Comparison of ENCODE assay signal across 17 cellular contexts in the genomic region with DNA sequence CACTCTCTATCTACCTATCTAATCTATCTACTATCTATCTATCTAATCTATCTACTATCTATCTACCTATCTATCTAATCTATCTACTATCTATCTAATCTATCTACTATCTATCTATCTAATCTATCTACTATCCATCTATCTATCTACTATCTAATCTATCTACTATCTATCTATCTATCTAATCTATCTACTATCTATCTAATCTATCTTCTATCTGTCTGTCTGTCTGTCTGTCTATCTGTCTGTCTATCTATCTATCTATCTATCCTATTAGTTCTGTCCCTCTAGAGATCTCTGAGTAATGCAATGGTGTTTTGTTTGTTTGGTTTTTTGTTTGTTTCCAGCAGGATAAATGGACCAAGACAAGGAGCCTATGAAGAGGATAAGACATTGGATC. TPM values are rescaled to one million over a fixed set of nuclear protein-coding genes. Genes with fewer than 3 reads are reported as not detected.
DNase-seq lines count a peak whose midpoint lies in the region; ATAC-seq, FAIRE-seq and TF ChIP-seq lines count a peak whose summit lies in the region.
"Had no signal": no experiment of that assay in that cellular context is flagged by ENCODE, and none has a peak within 500 bp of the region (broad histone marks: within the 10 kb centered on the region; RNA-seq: fewer than 3 reads in every experiment).

No MANE protein-coding gene starts in this region.

- TF ChIP-seq POLR2A in suprapubic skin (IDR thresholded peaks at IDR 0.05) = no peak

- no peak overlapping the region for H3K27ac ChIP-seq in suprapubic skin
- H3K27ac ChIP-seq: body of pancreas, SJCRH30 had no signal

- no peak for DNase-seq in activated CD4-positive, alpha-beta T cell treated with anti-CD3 and anti-CD28 coated beads, Interleukin-2, amount 10 ng/mL, durations not matched to agents 24 days and 14 days
- DNase-seq in activated CD4-positive, alpha-beta T cell treated with anti-CD3 and anti-CD28 coated beads for 4 hours = no peak
- no peak for DNase-seq in activated naive CD8-positive, alpha-beta T cell treated with anti-CD3 and anti-CD28 coated beads for 36 hours
- DNase-seq in natural killer cell (no peak), DMS53 treated with DMSO at 0.1 percent for 48 hours (lab: John Stamatoyannopoulos, UW; ENCODE audit: unreplicated experiment) (no peak), suprapubic skin (ENCODE audit: low spot score in 2 of 2) (no peak)
- DNase-seq: activated gamma-delta T cell, GOT3, MV-4-11, NCI-H2029, NCI-H510A treated with DMSO at 0.1 percent for 48 hours, SJCRH30 had no signal

- H3K4me1 Mint-ChIP-seq in activated CD4-positive, alpha-beta T cell treated with anti-CD3 and anti-CD28 coated beads, Interleukin-2, amount 10 ng/mL, durations not matched to agents 24 days and 14 days = peaks cover 43% of the 10 kb centered on the region
- peaks cover 43% of the 10 kb centered on the region for H3K4me1 Mint-ChIP-seq in activated naive CD8-positive, alpha-beta T cell treated with anti-CD3 and anti-CD28 coated beads for 36 hours
- peaks cover 47 to 52% of the 10 kb centered on the region in 2 donors for H3K4me1 Mint-ChIP-seq in natural killer cell

- ATAC-seq in natural killer cell = no peak
- no peak for ATAC-seq in HG03139 (IDR thresholded peaks at IDR 0.05; ENCODE audit: unreplicated experiment)

- no peak for TF ChIP-seq EP300 in suprapubic skin (IDR thresholded peaks at IDR 0.05)

- H3K36me3 Mint-ChIP-seq in activated CD4-positive, alpha-beta T cell treated with anti-CD3 and anti-CD28 coated beads, Interleukin-2, amount 10 ng/mL, durations not matched to agents 24 days and 14 days (ENCODE audit: low read depth) = peaks cover 20% of the 10 kb centered on the region
- H3K36me3 Mint-ChIP-seq in activated naive CD8-positive, alpha-beta T cell treated with anti-CD3 and anti-CD28 coated beads for 36 hours = peaks cover 13% of the 10 kb centered on the region
- H3K36me3 Mint-ChIP-seq in natural killer cell = no peaks in the 10 kb centered on the region

- H3K4me3 ChIP-seq in suprapubic skin = no peak overlapping the region
- H3K4me3 ChIP-seq: body of pancreas, SJCRH30 had no signal

- peak overlapping the region; percentile 83 for H3K4me3 Mint-ChIP-seq in activated CD4-positive, alpha-beta T cell treated with anti-CD3 and anti-CD28 coated beads, Interleukin-2, amount 10 ng/mL, durations not matched to agents 24 days and 14 days
- H3K4me3 Mint-ChIP-seq in activated naive CD8-positive, alpha-beta T cell treated with anti-CD3 and anti-CD28 coated beads for 36 hours = no peak overlapping the region
- H3K4me3 Mint-ChIP-seq in natural killer cell = peak overlapping the region; percentile 23

- H3K27me3 Mint-ChIP-seq in activated CD4-positive, alpha-beta T cell treated with anti-CD3 and anti-CD28 coated beads, Interleukin-2, amount 10 ng/mL, durations not matched to agents 24 days and 14 days = no peaks in the 10 kb centered on the region
- no peaks in the 10 kb centered on the region for H3K27me3 Mint-ChIP-seq in activated naive CD8-positive, alpha-beta T cell treated with anti-CD3 and anti-CD28 coated beads for 36 hours
- H3K27me3 Mint-ChIP-seq in natural killer cell (ENCODE audit: low read depth in 2 of 2) = no peaks in the 10 kb centered on the region

- H3K4me1 ChIP-seq in suprapubic skin = no peaks in the 10 kb centered on the region
- H3K4me1 ChIP-seq: body of pancreas had no signal

- no peak for TF ChIP-seq CTCF in natural killer cell (IDR thresholded peaks at IDR 0.05)
- TF ChIP-seq CTCF in suprapubic skin (IDR thresholded peaks at IDR 0.05) = no peak

- H3K9me3 ChIP-seq in suprapubic skin = no peaks in the 10 kb centered on the region
- H3K9me3 ChIP-seq: body of pancreas, SJCRH30 had no signal

- intact Hi-C loops in activated CD4-positive, alpha-beta T cell treated with anti-CD3 and anti-CD28 coated beads, Interleukin-2, amount 10 ng/mL, durations not matched to agents 24 days and 14 days (cut with micrococcal nuclease) = loop anchor here (1.0 to 2.0 kb wide), 2 partner anchors 67 to 74 kb away; no protein-coding TSS in a partner anchor
- intact Hi-C loops in natural killer cell (cut with micrococcal nuclease) = loop anchor here (2.0 to 10.0 kb wide), 3 partner anchors 75 to 1233 kb away; a partner anchor contains a TSS

- no peaks in the 10 kb centered on the region for H3K36me3 ChIP-seq in suprapubic skin
- H3K36me3 ChIP-seq: SJCRH30 had no signal

- peaks cover 31% of the 10 kb centered on the region for H3K27me3 ChIP-seq in suprapubic skin
- H3K27me3 ChIP-seq: body of pancreas had no signal

- FAIRE-seq in G401.6 (lab: Jason Lieb, UNC) = peak; percentile 6
- FAIRE-seq: islet of Langerhans, urothelium cell line had no signal

- H3K9me3 Mint-ChIP-seq in activated CD4-positive, alpha-beta T cell treated with anti-CD3 and anti-CD28 coated beads, Interleukin-2, amount 10 ng/mL, durations not matched to agents 24 days and 14 days = no peaks in the 10 kb centered on the region
- no peaks in the 10 kb centered on the region for H3K9me3 Mint-ChIP-seq in activated naive CD8-positive, alpha-beta T cell treated with anti-CD3 and anti-CD28 coated beads for 36 hours
- no peaks in the 10 kb centered on the region for H3K9me3 Mint-ChIP-seq in natural killer cell

- H3K27ac Mint-ChIP-seq in activated CD4-positive, alpha-beta T cell treated with anti-CD3 and anti-CD28 coated beads, Interleukin-2, amount 10 ng/mL, durations not matched to agents 24 days and 14 days = peak overlapping the region; percentile 87
- peak overlapping the region; percentile 89 for H3K27ac Mint-ChIP-seq in activated naive CD8-positive, alpha-beta T cell treated with anti-CD3 and anti-CD28 coated beads for 36 hours
- H3K27ac Mint-ChIP-seq in natural killer cell = peak overlapping the region; percentile 90 to 91

RNA-seq across cellular contexts. Expression of a gene that starts 9.4 kb away (rescaled TPM):
- total RNA-seq in activated CD4-positive, alpha-beta T cell treated with anti-CD3 and anti-CD28 coated beads, Interleukin-2, amount 10 ng/mL, durations not matched to agents 24 days and 14 days = 44.5 and 46.6 TPM in 2 replicates
- 10 to 100 TPM; 29.4 to 30.5 TPM for total RNA-seq in activated naive CD8-positive, alpha-beta T cell treated with anti-CD3 and anti-CD28 coated beads for 36 hours
- total RNA-seq in natural killer cell = 10 to 100 TPM; 58.5 to 80.3 (median 66.1) TPM
- 10 to 100 TPM; 19.4 to 27.7 (median 24.4) TPM for total RNA-seq in suprapubic skin
